In the genomic region with DNA sequence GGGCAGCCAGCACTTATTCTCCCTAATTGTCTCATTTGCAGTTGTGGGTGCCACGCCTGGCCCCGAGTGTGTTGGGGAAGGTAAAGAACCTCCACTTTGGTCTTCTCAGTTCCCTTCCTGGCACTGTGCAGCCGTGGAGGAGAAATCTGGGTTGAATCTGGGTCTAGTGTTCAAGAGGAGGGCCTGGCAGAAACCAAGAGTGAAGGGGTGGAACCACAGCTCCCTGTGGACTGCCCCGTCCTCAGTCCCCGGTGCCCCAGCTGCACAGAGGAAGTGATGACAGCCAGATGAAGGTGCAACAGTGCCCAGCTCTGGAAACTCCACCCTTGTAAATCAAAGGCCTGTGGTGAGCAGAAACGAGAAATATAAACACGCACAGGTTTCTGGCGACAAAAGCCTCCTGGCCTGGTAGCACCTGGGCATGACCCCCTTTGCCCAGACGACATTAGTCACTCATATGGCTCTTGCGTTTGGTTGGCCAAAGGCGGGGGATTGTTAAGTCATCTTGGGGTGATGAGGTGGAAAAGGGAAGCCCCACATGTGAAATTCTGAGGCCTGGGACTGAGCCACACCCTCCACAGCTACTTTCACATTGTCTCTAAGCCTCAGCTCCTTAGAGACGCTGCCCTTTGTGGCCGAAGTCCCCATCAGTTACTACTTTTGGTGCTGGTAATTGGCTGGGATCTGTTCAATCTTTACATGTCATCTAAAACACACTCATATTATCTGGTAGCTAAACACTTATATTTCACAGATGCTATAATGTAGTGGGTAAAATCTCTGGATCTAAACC, we compare ENCODE assay signal across 8 cellular contexts. TPM values are rescaled to one million over a fixed set of nuclear protein-coding genes. Genes with fewer than 3 reads are reported as not detected.
DNase-seq lines count a peak whose midpoint lies in the region; ATAC-seq, FAIRE-seq and TF ChIP-seq lines count a peak whose summit lies in the region.

No MANE protein-coding gene starts in this region.

- no peak overlapping the region for H3K4me3 ChIP-seq in A549
- H3K4me3 ChIP-seq in endothelial cell of umbilical vein (replicated peaks in 1 of 3; ENCODE audit: insufficient read depth in 1 of 3, low read depth in 1 of 3, low read length in 3 of 3), result no peak overlapping the region

- H3K4me1 Mint-ChIP-seq in activated CD4-positive, alpha-beta T cell treated with anti-CD3 and anti-CD28 coated beads, Interleukin-2, amount 10 ng/mL, durations not matched to agents 7 days and 5 days, result peaks cover 86% of the 10 kb centered on the region

- H3K9ac ChIP-seq in endothelial cell of umbilical vein (replicated peaks; ENCODE audit: extremely low read depth, insufficient read depth, low read length), result no peak overlapping the region

- WGBS in A549 (ENCODE audit: missing lambda C conversion rate), result 43% methylated on average over 10 of the region's 13 CpGs

- H3K27me3 Mint-ChIP-seq in activated CD4-positive, alpha-beta T cell treated with anti-CD3 and anti-CD28 coated beads, Interleukin-2, amount 10 ng/mL, durations not matched to agents 7 days and 5 days, result no peaks in the 10 kb centered on the region

- TF ChIP-seq CTCF in A549 (IDR thresholded peaks at IDR 0.05), result no peak
- no peak for TF ChIP-seq CTCF in endothelial cell of umbilical vein (IDR thresholded peaks at IDR 0.05; ENCODE audit: extremely low read depth in 1 of 2, insufficient read depth in 1 of 2, low read depth in 1 of 2, low read length in 2 of 2)

- CTCF ChIA-PET in A549 (lab: Yijun Ruan, JAX) (interaction anchor here (0.8 to 2.0 kb wide), 5 partner anchors 19 to 74 kb away, joined by 3 to 6 read pairs (median 3); no protein-coding TSS in a partner anchor), endothelial cell of umbilical vein (lab: Charles Lee) (interaction anchor here (1.0 to 4.8 kb wide), 7 partner anchors 8 to 76 kb away, joined by 3 to 24 read pairs (median 5); no protein-coding TSS in a partner anchor)
- CTCF ChIA-PET in activated CD4-positive, alpha-beta T cell treated with anti-CD3 and anti-CD28 coated beads, Interleukin-2, amount 10 ng/mL, durations not matched to agents 7 days and 5 days (lab: Charles Lee), result interaction anchor here (0.6 to 3.7 kb wide), 7 partner anchors 16 to 141 kb away, joined by 3 to 23 read pairs (median 5); no protein-coding TSS in a partner anchor

- H3K4me3 Mint-ChIP-seq in activated CD4-positive, alpha-beta T cell treated with anti-CD3 and anti-CD28 coated beads, Interleukin-2, amount 10 ng/mL, durations not matched to agents 7 days and 5 days, result peak overlapping the region; percentile 80

- dilution Hi-C loops in endothelial cell of umbilical vein (cut with MboI; ENCODE audit: extremely low pct_ligation_motif_present, low sequenced_read_pairs), result no loop called here

- POLR2A ChIA-PET in A549 (lab: Yijun Ruan, JAX) (no interaction called here), endothelial cell of umbilical vein (lab: Charles Lee) (no interaction called here)
- POLR2A ChIA-PET in activated CD4-positive, alpha-beta T cell treated with anti-CD3 and anti-CD28 coated beads, Interleukin-2, amount 10 ng/mL, durations not matched to agents 7 days and 5 days (lab: Charles Lee), result interaction anchor here (0.7 to 2.3 kb wide), 4 partner anchors 11 to 51 kb away, joined by 3 to 12 read pairs (median 4); no protein-coding TSS in a partner anchor

- ATAC-seq in A549 (no peak), GM19438 (IDR thresholded peaks at IDR 0.05; ENCODE audit: low read depth, unreplicated experiment) (peak; percentile 61), HG03469 (IDR thresholded peaks at IDR 0.05; ENCODE audit: unreplicated experiment) (peak; percentile 42)

- H3K27ac Mint-ChIP-seq in activated CD4-positive, alpha-beta T cell treated with anti-CD3 and anti-CD28 coated beads, Interleukin-2, amount 10 ng/mL, durations not matched to agents 7 days and 5 days, result peak overlapping the region; percentile 98

- TF ChIP-seq POLR2A in A549 (IDR thresholded peaks at IDR 0.05; ENCODE audit: low read length) (no peak), endothelial cell of umbilical vein (IDR thresholded peaks at IDR 0.05; ENCODE audit: low read depth, low read length) (no peak)

- H3K4me2 ChIP-seq in A549 (peak overlapping the region; percentile 37; the same call in 2 of the 3 replicates), endothelial cell of umbilical vein (ENCODE audit: insufficient read depth, low read length) (no peak overlapping the region)

- DNase-seq in A549 (ENCODE audit: low read depth in 1 of 2, low spot score in 1 of 2), result no peak
- DNase-seq in activated CD4-positive, alpha-beta T cell treated with anti-CD3 and anti-CD28 coated beads, Interleukin-2, amount 10 ng/mL, durations not matched to agents 7 days and 5 days, result peak; percentile 93
- no peak for DNase-seq in endothelial cell of umbilical vein (ENCODE audit: low read depth, low spot score)
- DNase-seq in stimulated activated CD4-positive, alpha-beta T cell treated with anti-CD3 and anti-CD28 coated beads, Interleukin-15, amount 100 ng/mL, for 24 hours, result peak; percentile 92
- DNase-seq in NCI-H2196 (lab: John Stamatoyannopoulos, UW; ENCODE audit: unreplicated experiment), result no peak
- DNase-seq in NCI-H82 (lab: John Stamatoyannopoulos, UW), result no peak

- H3K36me3 ChIP-seq in endothelial cell of umbilical vein (ENCODE audit: control insufficient read depth in 2 of 2, extremely low read depth in 1 of 2, insufficient read depth in 2 of 2, low read length in 2 of 2), result peaks cover 0 to 3% of the 10 kb centered on the region in 2 experiments

- H2AFZ ChIP-seq in endothelial cell of umbilical vein (ENCODE audit: low read depth, low read length), result no peak overlapping the region

- H3K79me2 ChIP-seq in endothelial cell of umbilical vein (ENCODE audit: control insufficient read depth, insufficient read depth, low read length), result peaks cover 57% of the 10 kb centered on the region

- no peak for TF ChIP-seq EP300 in A549 (IDR thresholded peaks at IDR 0.05)

- H3K4me1 ChIP-seq in A549 (peaks cover 44% of the 10 kb centered on the region), endothelial cell of umbilical vein (ENCODE audit: control insufficient read depth, extremely low read depth, insufficient read depth, low read length) (peaks cover 33% of the 10 kb centered on the region)

- H3K9me3 ChIP-seq in A549 (no peaks in the 10 kb centered on the region), endothelial cell of umbilical vein (replicated peaks; ENCODE audit: control insufficient read depth, insufficient read depth, low read length) (no peaks in the 10 kb centered on the region)

- H4K20me1 ChIP-seq in endothelial cell of umbilical vein (replicated peaks; ENCODE audit: control insufficient read depth, extremely low read depth, insufficient read depth, low read length), result no peaks in the 10 kb centered on the region

- H3K27ac ChIP-seq in A549 (peak overlapping the region; percentile 25 to 59; a peak in 3 of 6 replicates), endothelial cell of umbilical vein (ENCODE audit: insufficient read depth, low read depth, low read length) (peak overlapping the region; percentile 36)

- H3K9me1 ChIP-seq in endothelial cell of umbilical vein (replicated peaks; ENCODE audit: control insufficient read depth, extremely low read depth, insufficient read depth, low read length), result no peaks in the 10 kb centered on the region

- H3K27me3 ChIP-seq in endothelial cell of umbilical vein (ENCODE audit: control insufficient read depth in 2 of 2, insufficient read depth in 2 of 2, low read length in 2 of 2), result no peaks in the 10 kb centered on the region

- BruUV-seq in endothelial cell of umbilical vein (replicated peaks; lab: Mats Ljungman, UMichigan), result no TSS peak

- peaks cover 18% of the 10 kb centered on the region for H3K36me3 Mint-ChIP-seq in activated CD4-positive, alpha-beta T cell treated with anti-CD3 and anti-CD28 coated beads, Interleukin-2, amount 10 ng/mL, durations not matched to agents 7 days and 5 days (ENCODE audit: low read depth)

- FAIRE-seq in A549 (lab: Jason Lieb, UNC), result no peak
- FAIRE-seq in endothelial cell of umbilical vein (lab: Jason Lieb, UNC), result peak; percentile 38

- no peak for TF ChIP-seq RAD21 in A549 (conservative IDR thresholded peaks at IDR 0.05 in 1 of 2, IDR thresholded peaks at IDR 0.05 in 1 of 2)

- H3K9me3 Mint-ChIP-seq in activated CD4-positive, alpha-beta T cell treated with anti-CD3 and anti-CD28 coated beads, Interleukin-2, amount 10 ng/mL, durations not matched to agents 7 days and 5 days, result no peaks in the 10 kb centered on the region

- intact Hi-C loops in endothelial cell of umbilical vein (cut with micrococcal nuclease), result loop anchor here (2.0 kb wide), 1 partner anchor 14 kb away; no protein-coding TSS in a partner anchor

TF ChIP-seq in A549, 52 proteins besides CTCF, POLR2A, EP300 and RAD21 (continues in another document):
- TF ChIP-seq NFE2L2 (conservative IDR thresholded peaks at IDR 0.05; ENCODE audit: low read length) (no peak), HES2 (IDR thresholded peaks at IDR 0.05) (no peak)

TF ChIP-seq in endothelial cell of umbilical vein, 7 proteins besides CTCF, POLR2A, EP300 and RAD21 (continues in another document):
- no peak for TF ChIP-seq POLR2AphosphoS5 (IDR thresholded peaks at IDR 0.05; ENCODE audit: insufficient read depth, low read depth, low read length)
- TF ChIP-seq JUN (IDR thresholded peaks at IDR 0.05; ENCODE audit: borderline replicate concordance, insufficient read depth, insufficient read length, low read depth), result no peak
- TF ChIP-seq FOS (IDR thresholded peaks at IDR 0.05; ENCODE audit: borderline replicate concordance, insufficient read depth, low read length), result no peak
- TF ChIP-seq EZH2 (IDR thresholded peaks at IDR 0.05; ENCODE audit: borderline replicate concordance, low read depth, low read length, severe bottlenecking), result no peak
- TF ChIP-seq GATA2 (IDR thresholded peaks at IDR 0.05; ENCODE audit: insufficient read depth, insufficient read length, low read depth, low read length), result no peak

RNA-seq across cellular contexts. Expression of gene ECE1, which starts 4.2 kb away (rescaled TPM):
- 81.8 and 86.4 TPM in 2 replicates for polyA plus RNA-seq in A549 (2011; rRNA removed)
- 32.0 and 38.7 TPM in 2 replicates for polyA plus RNA-seq in A549 (2012; cell fraction: cytosol; rRNA removed)
- 55.8 and 74.0 TPM in 2 replicates for polyA plus RNA-seq in A549 (2012; cell fraction: nucleus; rRNA removed)
- polyA plus RNA-seq in A549 (2017; fragmentation: RNase III; extraction: RNeasy Plus Mini Kit Qiagen cat#74134 plus additional on column Dnase treatment), result 40.5 to 53.2 TPM (median 45.7 TPM) in 3 replicates
- 48.6 and 51.8 TPM in 2 replicates for polyA minus RNA-seq in A549 (2011; rRNA and poly(A)+ RNA removed)
- total RNA-seq in activated CD4-positive, alpha-beta T cell treated with anti-CD3 and anti-CD28 coated beads, Interleukin-2, amount 10 ng/mL, durations not matched to agents 7 days and 5 days, result 100 to 1,000 TPM; 101 to 107 TPM
- total RNA-seq in endothelial cell of umbilical vein, result 496 and 562 TPM in 2 replicates
- polyA plus RNA-seq in endothelial cell of umbilical vein, result 437 and 521 TPM in 2 replicates
- polyA plus RNA-seq in endothelial cell of umbilical vein (2011; cell fraction: cytosol; rRNA removed), result 352 and 358 TPM in 2 replicates
- polyA plus RNA-seq in endothelial cell of umbilical vein (2011; cell fraction: nucleus; rRNA removed), result 291 and 306 TPM in 2 replicates
- 366 and 394 TPM in 2 replicates for polyA plus RNA-seq in endothelial cell of umbilical vein (2012)
- polyA minus RNA-seq in endothelial cell of umbilical vein, result 457 and 568 TPM in 2 replicates
- polyA minus RNA-seq in endothelial cell of umbilical vein (2011; cell fraction: cytosol; rRNA and poly(A)+ RNA removed), result 16.8 TPM
- 172 and 244 TPM in 2 replicates for polyA minus RNA-seq in endothelial cell of umbilical vein (2011; cell fraction: nucleus; rRNA and poly(A)+ RNA removed)

Comparison
In these comparisons a context has a peak if more than half of its experiments do, and no peak if none do; other contexts are left out.
1. ATAC-seq: peak in GM19438 (single experiment) and HG03469 (single experiment); none in A549 (0 of 2).
2. DNase-seq: peak in activated CD4-positive, alpha-beta T cell treated with anti-CD3 and anti-CD28 coated beads, Interleukin-2, amount 10 ng/mL, durations not matched to agents 7 days and 5 days (single experiment) and stimulated activated CD4-positive, alpha-beta T cell treated with anti-CD3 and anti-CD28 coated beads, Interleukin-15, amount 100 ng/mL, for 24 hours (single experiment); none in A549 (0 of 2), endothelial cell of umbilical vein (single experiment), NCI-H2196 (single experiment) and NCI-H82 (single experiment).